Comparison of ENCODE assay signal across 8 cellular contexts in the genomic region with DNA sequence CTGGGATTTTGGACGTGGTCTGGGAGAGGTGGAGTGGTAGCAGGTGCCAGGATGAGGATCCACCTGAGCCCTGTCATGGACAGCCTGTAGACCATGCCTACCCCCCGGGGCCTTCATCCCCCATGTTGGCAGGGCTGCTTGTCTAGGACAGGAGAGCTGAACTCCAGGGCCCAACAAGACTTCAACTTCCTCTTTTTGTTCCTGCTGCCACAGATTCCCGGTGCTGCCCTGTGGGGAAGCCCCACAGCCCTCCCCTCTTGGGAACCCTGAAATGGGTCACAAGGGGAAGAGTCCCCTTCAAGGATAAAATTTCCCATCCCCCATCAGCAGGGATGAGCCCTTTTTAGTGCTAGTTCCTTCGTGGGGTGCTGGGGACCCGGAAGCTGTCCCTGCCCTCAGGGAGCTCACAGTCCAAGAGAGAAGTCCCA. TPM values are rescaled to one million over a fixed set of nuclear protein-coding genes. Genes with fewer than 3 reads are reported as not detected.
DNase-seq lines count a peak whose midpoint lies in the region; ATAC-seq and TF ChIP-seq lines count a peak whose summit lies in the region.

No MANE protein-coding gene starts in this region.

- H3K4me1 Mint-ChIP-seq in activated T-helper 2 cell treated with anti-CD3 and anti-CD28 coated beads, Interferon-gamma antibody, Interleukin-2, Interleukin-4, amounts not matched to agents 10 μg/mL and 5 μg/mL and 100 μg/mL, durations not matched to agents 14 hours and 24 hours and 36 hours (ENCODE audit: low read depth): peaks cover 47% of the 10 kb centered on the region
- peaks cover 46 to 66% of the 10 kb centered on the region in 2 donors for H3K4me1 Mint-ChIP-seq in natural killer cell treated with Interleukin-12 subunit alpha and Interleukin-12 subunit beta and Interleukin-15 and Interleukin-18, amount 100 ng/mL, for 72 hours (ENCODE audit: low read depth in 2 of 2)

- 58% methylated on average over 4 of the region's 5 CpGs for WGBS in suprapubic skin

- TF ChIP-seq POLR2A in suprapubic skin (IDR thresholded peaks at IDR 0.05): no peak

- H3K4me1 ChIP-seq in Karpas-422 (ENCODE audit: low read length) (peaks cover 5% of the 10 kb centered on the region), suprapubic skin (peaks cover 33% of the 10 kb centered on the region)

- H3K36me3 Mint-ChIP-seq in activated T-helper 2 cell treated with anti-CD3 and anti-CD28 coated beads, Interferon-gamma antibody, Interleukin-2, Interleukin-4, amounts not matched to agents 10 μg/mL and 5 μg/mL and 100 μg/mL, durations not matched to agents 14 hours and 24 hours and 36 hours (ENCODE audit: low read depth): peaks cover 26% of the 10 kb centered on the region
- H3K36me3 Mint-ChIP-seq in natural killer cell treated with Interleukin-12 subunit alpha and Interleukin-12 subunit beta and Interleukin-15 and Interleukin-18, amount 100 ng/mL, for 72 hours: no peaks in the 10 kb centered on the region

- H3K27me3 Mint-ChIP-seq in activated T-helper 2 cell treated with anti-CD3 and anti-CD28 coated beads, Interferon-gamma antibody, Interleukin-2, Interleukin-4, amounts not matched to agents 10 μg/mL and 5 μg/mL and 100 μg/mL, durations not matched to agents 14 hours and 24 hours and 36 hours (ENCODE audit: low read depth): no peaks in the 10 kb centered on the region
- H3K27me3 Mint-ChIP-seq in natural killer cell treated with Interleukin-12 subunit alpha and Interleukin-12 subunit beta and Interleukin-15 and Interleukin-18, amount 100 ng/mL, for 72 hours: no peaks in the 10 kb centered on the region

- peak overlapping the region; percentile 7 for H3K27ac Mint-ChIP-seq in activated T-helper 2 cell treated with anti-CD3 and anti-CD28 coated beads, Interferon-gamma antibody, Interleukin-2, Interleukin-4, amounts not matched to agents 10 μg/mL and 5 μg/mL and 100 μg/mL, durations not matched to agents 14 hours and 24 hours and 36 hours
- peak overlapping the region; percentile 90 to 92 for H3K27ac Mint-ChIP-seq in natural killer cell treated with Interleukin-12 subunit alpha and Interleukin-12 subunit beta and Interleukin-15 and Interleukin-18, amount 100 ng/mL, for 72 hours

- ATAC-seq in natural killer cell treated with Interleukin-12 subunit alpha and Interleukin-12 subunit beta and Interleukin-15 and Interleukin-18, amount 100 ng/mL, for 72 hours: no peak

- H2AFZ ChIP-seq in Karpas-422 (ENCODE audit: low read length): no peak overlapping the region

- H3K27me3 ChIP-seq in Karpas-422 (ENCODE audit: low read length) (no peaks in the 10 kb centered on the region), suprapubic skin (peaks cover 7% of the 10 kb centered on the region)

- no peak for TF ChIP-seq CTCF in suprapubic skin (IDR thresholded peaks at IDR 0.05)

- no peak overlapping the region for H3K4me3 ChIP-seq in Karpas-422 (ENCODE audit: low read length)
- no peak overlapping the region for H3K4me3 ChIP-seq in suprapubic skin

- TF ChIP-seq EP300 in suprapubic skin (IDR thresholded peaks at IDR 0.05): no peak

- H3K4me2 ChIP-seq in Karpas-422 (ENCODE audit: low read depth, low read length, poor library complexity, severe bottlenecking): no peak overlapping the region

- no peak overlapping the region for H3K9ac ChIP-seq in Karpas-422 (ENCODE audit: low read length)

- H3K36me3 ChIP-seq in Karpas-422 (ENCODE audit: insufficient read depth, low read length) (no peaks in the 10 kb centered on the region), suprapubic skin (no peaks in the 10 kb centered on the region)

- H3K27ac ChIP-seq in Karpas-422 (ENCODE audit: low read length) (no peak overlapping the region), suprapubic skin (no peak overlapping the region)

- no peaks in the 10 kb centered on the region for H3K9me3 Mint-ChIP-seq in activated T-helper 2 cell treated with anti-CD3 and anti-CD28 coated beads, Interferon-gamma antibody, Interleukin-2, Interleukin-4, amounts not matched to agents 10 μg/mL and 5 μg/mL and 100 μg/mL, durations not matched to agents 14 hours and 24 hours and 36 hours
- no peaks in the 10 kb centered on the region for H3K9me3 Mint-ChIP-seq in natural killer cell treated with Interleukin-12 subunit alpha and Interleukin-12 subunit beta and Interleukin-15 and Interleukin-18, amount 100 ng/mL, for 72 hours

- peaks cover 15% of the 10 kb centered on the region for H3K79me2 ChIP-seq in Karpas-422 (ENCODE audit: low read length)

- intact Hi-C loops in activated T-helper 2 cell treated with anti-CD3 and anti-CD28 coated beads, Interferon-gamma antibody, Interleukin-2, Interleukin-4, amounts not matched to agents 10 μg/mL and 5 μg/mL and 100 μg/mL, durations not matched to agents 14 hours and 24 hours and 36 hours (cut with micrococcal nuclease): loop anchor here (2.0 kb wide), 1 partner anchor 69 kb away; a partner anchor contains a TSS

- H3K9me3 ChIP-seq in Karpas-422 (ENCODE audit: low read length) (no peaks in the 10 kb centered on the region), suprapubic skin (no peaks in the 10 kb centered on the region)

- DNase-seq in CMK (ENCODE audit: low read depth) (peak; percentile 88), Kasumi-1 (lab: John Stamatoyannopoulos, UW) (peak; percentile 91 to 94), Karpas-422 (no peak), cerebellar cortex (ENCODE audit: low spot score) (no peak), NCI-H345 treated with DMSO at 0.1 percent for 48 hours (lab: John Stamatoyannopoulos, UW; ENCODE audit: unreplicated experiment) (no peak), suprapubic skin (ENCODE audit: low spot score in 2 of 2) (no peak)
- no peak for DNase-seq in activated T-helper 2 cell treated with anti-CD3 and anti-CD28 coated beads, Interferon-gamma antibody, Interleukin-2, Interleukin-4, amounts not matched to agents 10 μg/mL and 5 μg/mL and 100 μg/mL, durations not matched to agents 14 hours and 24 hours and 36 hours (ENCODE audit: low spot score)
- no peak for DNase-seq in natural killer cell treated with Interleukin-12 subunit alpha and Interleukin-12 subunit beta and Interleukin-15 and Interleukin-18, amount 100 ng/mL, for 72 hours (ENCODE audit: low spot score)

- H3K4me3 Mint-ChIP-seq in activated T-helper 2 cell treated with anti-CD3 and anti-CD28 coated beads, Interferon-gamma antibody, Interleukin-2, Interleukin-4, amounts not matched to agents 10 μg/mL and 5 μg/mL and 100 μg/mL, durations not matched to agents 14 hours and 24 hours and 36 hours (ENCODE audit: low read depth): no peak overlapping the region
- H3K4me3 Mint-ChIP-seq in natural killer cell treated with Interleukin-12 subunit alpha and Interleukin-12 subunit beta and Interleukin-15 and Interleukin-18, amount 100 ng/mL, for 72 hours: peak overlapping the region; percentile 96

- H4K20me1 ChIP-seq in Karpas-422 (ENCODE audit: insufficient read depth, low read depth, low read length): no peaks in the 10 kb centered on the region

- no peaks in the 10 kb centered on the region for H3K9me2 ChIP-seq in Karpas-422 (replicated peaks; ENCODE audit: insufficient read depth, low read length)

RNA-seq across cellular contexts. Expression of a gene that starts 1.3 kb away (rescaled TPM):
- total RNA-seq in activated T-helper 2 cell treated with anti-CD3 and anti-CD28 coated beads, Interferon-gamma antibody, Interleukin-2, Interleukin-4, amounts not matched to agents 10 μg/mL and 5 μg/mL and 100 μg/mL, durations not matched to agents 14 hours and 24 hours and 36 hours: 60.7 and 67.5 TPM in 2 replicates
- 10 to 100 TPM; 39.8 to 58.5 TPM for total RNA-seq in natural killer cell treated with Interleukin-12 subunit alpha and Interleukin-12 subunit beta and Interleukin-15 and Interleukin-18, amount 100 ng/mL, for 72 hours
- 27.1 and 34.1 TPM in 2 replicates for total RNA-seq in Karpas-422 (2014; rRNA removed; shearing (Covaris generic); ENCODE audit: low replicate concordance)
- 10 to 100 TPM; 25.0 to 61.2 (median 40.2) TPM for total RNA-seq in suprapubic skin

RNA-seq across cellular contexts. Expression of a gene that starts 13.0 kb away (rescaled TPM):
- total RNA-seq in activated T-helper 2 cell treated with anti-CD3 and anti-CD28 coated beads, Interferon-gamma antibody, Interleukin-2, Interleukin-4, amounts not matched to agents 10 μg/mL and 5 μg/mL and 100 μg/mL, durations not matched to agents 14 hours and 24 hours and 36 hours: 14.8 and 15.1 TPM in 2 replicates
- total RNA-seq in natural killer cell treated with Interleukin-12 subunit alpha and Interleukin-12 subunit beta and Interleukin-15 and Interleukin-18, amount 100 ng/mL, for 72 hours: 10 to 100 TPM; 22.0 to 23.7 TPM
- 2.4 and 3.6 TPM in 2 replicates for total RNA-seq in Karpas-422 (2014; rRNA removed; shearing (Covaris generic); ENCODE audit: low replicate concordance)
- 10 to 100 TPM; 12.5 to 17.9 (median 13.8) TPM for total RNA-seq in suprapubic skin

RNA-seq across cellular contexts. Expression of a gene that starts 15.0 kb away (rescaled TPM):
- total RNA-seq in activated T-helper 2 cell treated with anti-CD3 and anti-CD28 coated beads, Interferon-gamma antibody, Interleukin-2, Interleukin-4, amounts not matched to agents 10 μg/mL and 5 μg/mL and 100 μg/mL, durations not matched to agents 14 hours and 24 hours and 36 hours: 10.6 and 13.4 TPM in 2 replicates
- total RNA-seq in natural killer cell treated with Interleukin-12 subunit alpha and Interleukin-12 subunit beta and Interleukin-15 and Interleukin-18, amount 100 ng/mL, for 72 hours: 1 to 10 TPM; 2.3 to 7.6 TPM
- total RNA-seq in Karpas-422 (2014; rRNA removed; shearing (Covaris generic); ENCODE audit: low replicate concordance): 0.19 and 0.61 TPM in 2 replicates
- 1 to 10 TPM; 1.7 to 4.8 (median 2.1) TPM for total RNA-seq in suprapubic skin

RNA-seq across cellular contexts. Expression of a gene that starts 17.7 kb away (rescaled TPM):
- total RNA-seq in activated T-helper 2 cell treated with anti-CD3 and anti-CD28 coated beads, Interferon-gamma antibody, Interleukin-2, Interleukin-4, amounts not matched to agents 10 μg/mL and 5 μg/mL and 100 μg/mL, durations not matched to agents 14 hours and 24 hours and 36 hours: 0.32 TPM in 1 of 2 replicates, not detected in the other
- total RNA-seq in natural killer cell treated with Interleukin-12 subunit alpha and Interleukin-12 subunit beta and Interleukin-15 and Interleukin-18, amount 100 ng/mL, for 72 hours: under 1 TPM in 1 of 2 donors, not detected in 1; 0.98 TPM
- total RNA-seq in Karpas-422 (2014; rRNA removed; shearing (Covaris generic); ENCODE audit: low replicate concordance): 0.78 TPM in 1 of 2 replicates, not detected in the other
- total RNA-seq in suprapubic skin: 1 to 10 TPM; 1.4 to 7.1 (median 5.4) TPM

RNA-seq across cellular contexts. Expression of a gene that starts 38.1 kb away (rescaled TPM):
- total RNA-seq in activated T-helper 2 cell treated with anti-CD3 and anti-CD28 coated beads, Interferon-gamma antibody, Interleukin-2, Interleukin-4, amounts not matched to agents 10 μg/mL and 5 μg/mL and 100 μg/mL, durations not matched to agents 14 hours and 24 hours and 36 hours: 310 and 323 TPM in 2 replicates
- 100 to 1,000 TPM; 370 to 522 TPM for total RNA-seq in natural killer cell treated with Interleukin-12 subunit alpha and Interleukin-12 subunit beta and Interleukin-15 and Interleukin-18, amount 100 ng/mL, for 72 hours
- 3.1 and 7.4 TPM in 2 replicates for total RNA-seq in Karpas-422 (2014; rRNA removed; shearing (Covaris generic); ENCODE audit: low replicate concordance)
- 10 to 100 TPM; 14.4 to 18.5 (median 16.0) TPM for total RNA-seq in suprapubic skin

Comparison
In these comparisons a context has a peak if more than half of its experiments do, and no peak if none do; other contexts are left out.
1. DNase-seq: peak in CMK (single experiment) and Kasumi-1 (2 of 2); none in activated T-helper 2 cell treated with anti-CD3 and anti-CD28 coated beads, Interferon-gamma antibody, Interleukin-2, Interleukin-4, amounts not matched to agents 10 μg/mL and 5 μg/mL and 100 μg/mL, durations not matched to agents 14 hours and 24 hours and 36 hours (single experiment), natural killer cell treated with Interleukin-12 subunit alpha and Interleukin-12 subunit beta and Interleukin-15 and Interleukin-18, amount 100 ng/mL, for 72 hours (single experiment), Karpas-422 (single experiment), cerebellar cortex (single experiment), NCI-H345 treated with DMSO at 0.1 percent for 48 hours (single experiment) and suprapubic skin (0 of 2).